In the genomic region with DNA sequence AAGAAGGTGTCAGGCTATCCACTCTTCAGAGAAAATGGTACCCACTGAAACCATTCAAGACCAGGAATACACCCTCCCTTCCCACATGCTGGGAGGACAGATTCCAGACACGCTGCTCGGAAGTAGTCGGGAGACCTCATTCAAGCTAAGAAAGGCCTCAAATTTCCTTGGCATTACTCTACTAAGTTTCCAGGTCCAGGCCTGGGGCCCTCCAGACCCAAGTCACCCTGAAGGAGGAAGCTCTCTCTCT, we compare ENCODE assay signal across 1 cellular context.
A peak's percentile ranks its signal among the peaks of the same experiment; 100 is the strongest.
TF ChIP-seq lines count a peak whose summit lies in the region.

No MANE protein-coding gene starts in this region.

TF ChIP-seq in K562, 482 proteins besides CTCF, POLR2A, EP300 and RAD21:
- TF ChIP-seq, protein P1, sequence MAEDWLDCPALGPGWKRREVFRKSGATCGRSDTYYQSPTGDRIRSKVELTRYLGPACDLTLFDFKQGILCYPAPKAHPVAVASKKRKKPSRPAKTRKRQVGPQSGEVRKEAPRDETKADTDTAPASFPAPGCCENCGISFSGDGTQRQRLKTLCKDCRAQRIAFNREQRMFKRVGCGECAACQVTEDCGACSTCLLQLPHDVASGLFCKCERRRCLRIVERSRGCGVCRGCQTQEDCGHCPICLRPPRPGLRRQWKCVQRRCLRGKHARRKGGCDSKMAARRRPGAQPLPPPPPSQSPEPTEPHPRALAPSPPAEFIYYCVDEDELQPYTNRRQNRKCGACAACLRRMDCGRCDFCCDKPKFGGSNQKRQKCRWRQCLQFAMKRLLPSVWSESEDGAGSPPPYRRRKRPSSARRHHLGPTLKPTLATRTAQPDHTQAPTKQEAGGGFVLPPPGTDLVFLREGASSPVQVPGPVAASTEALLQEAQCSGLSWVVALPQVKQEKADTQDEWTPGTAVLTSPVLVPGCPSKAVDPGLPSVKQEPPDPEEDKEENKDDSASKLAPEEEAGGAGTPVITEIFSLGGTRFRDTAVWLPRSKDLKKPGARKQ (CRISPR knock-in tag; IDR thresholded peaks at IDR 0.05) = 0 out of 2 replicates have a peak, but pooled peaks have one; percentile 19
- no peak for TF ChIP-seq SPI1 (IDR thresholded peaks at IDR 0.05; ENCODE audit: borderline replicate concordance, low read depth, low read length)
- no peak for TF ChIP-seq HMG20A (CRISPR knock-in tag; conservative IDR thresholded peaks at IDR 0.05)
- no peak for TF ChIP-seq SMAD4 (CRISPR knock-in tag; conservative IDR thresholded peaks at IDR 0.05)
- TF ChIP-seq ZNF592 (IDR thresholded peaks at IDR 0.05) = no peak
- TF ChIP-seq JUND (IDR thresholded peaks at IDR 0.05; ENCODE audit: borderline replicate concordance, low read depth, low read length) = no peak
- no peak for TF ChIP-seq JUND (tag; IDR thresholded peaks at IDR 0.05; ENCODE audit: borderline replicate concordance, low read depth, low read length)
- no peak for TF ChIP-seq HOXB6 (CRISPR knock-in tag; IDR thresholded peaks at IDR 0.05; ENCODE audit: borderline replicate concordance)
- no peak for TF ChIP-seq ZNF263 (CRISPR knock-in tag; IDR thresholded peaks at IDR 0.05; ENCODE audit: borderline replicate concordance)
